8 cellular contexts compared by ENCODE assay signal in the genomic region with DNA sequence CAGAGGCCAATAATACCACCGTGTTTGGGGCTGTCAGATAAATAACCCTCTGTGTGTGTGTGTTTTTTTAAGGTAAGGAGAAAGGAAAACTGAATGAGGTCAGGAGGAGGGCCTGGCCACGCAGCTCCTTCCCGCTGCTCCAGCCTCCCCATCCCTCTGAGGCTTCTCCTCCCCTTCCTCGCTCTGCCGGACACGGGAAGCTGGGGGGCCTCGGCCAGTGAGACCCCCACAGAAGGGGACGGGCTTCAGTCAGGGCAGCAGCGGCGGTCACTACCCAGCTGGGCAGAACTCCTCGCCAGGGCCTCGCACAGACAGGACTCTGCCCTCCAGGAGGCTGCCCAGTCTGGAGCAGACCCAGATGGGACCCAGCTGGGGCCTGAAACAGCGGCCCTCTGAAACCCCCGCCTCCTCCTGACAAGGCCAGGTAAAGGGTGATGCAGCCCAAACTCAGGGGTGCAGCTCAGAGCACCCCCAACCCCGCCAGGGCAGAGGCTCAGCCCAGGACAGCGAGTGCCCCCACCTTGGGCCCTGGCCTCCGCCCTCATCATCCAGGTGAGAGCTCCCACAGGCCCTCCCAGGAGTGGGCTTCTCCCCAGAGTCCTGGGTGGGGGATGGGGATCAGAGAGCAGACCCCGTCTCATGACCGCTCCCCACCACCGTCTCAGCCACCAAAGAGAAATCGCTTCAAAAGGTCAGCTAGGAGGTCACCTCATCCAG. TPM values are rescaled to one million over a fixed set of nuclear protein-coding genes. Genes with fewer than 3 reads are reported as not detected.
A peak's percentile ranks its signal among the peaks of the same experiment; 100 is the strongest.
DNase-seq lines count a peak whose midpoint lies in the region; ATAC-seq and TF ChIP-seq lines count a peak whose summit lies in the region.

No MANE protein-coding gene starts in this region.

- no peaks in the 10 kb centered on the region for H3K36me3 Mint-ChIP-seq in activated T-cell treated with anti-CD3 and anti-CD28 coated beads, Interleukin-2, amount 50 U/mL, for 72 hours (ENCODE audit: insufficient read depth in 2 of 2)

- intact Hi-C loops in lower lobe of right lung (cut with DNase I): no loop called here
- intact Hi-C loops in prostate gland (cut with DNase I): no loop called here

- H3K4me3 ChIP-seq in cardiac fibroblast (replicated peaks in 1 of 2; ENCODE audit: low read depth in 2 of 2, low read length in 2 of 2): peak overlapping the region; percentile 23 to 26
- peak overlapping the region; percentile 48 for H3K4me3 ChIP-seq in lower lobe of right lung
- peak overlapping the region in 3 of 4 donors; percentile 14 to 36 (median 19) for H3K4me3 ChIP-seq in tibial nerve
- H3K4me3 ChIP-seq in prostate gland: no peak overlapping the region

- TF ChIP-seq POLR2A in tibial nerve (IDR thresholded peaks at IDR 0.05) (no peak), prostate gland (IDR thresholded peaks at IDR 0.05) (no peak)

- TF ChIP-seq EP300 in tibial nerve (IDR thresholded peaks at IDR 0.05): no peak

- WGBS in tibial nerve, 2 donors: 29 to 48% methylated on average over 14 to 18 of the region's 21 CpGs
- WGBS in prostate gland: 48% methylated on average over 15 of the region's 21 CpGs

- no peak for DNase-seq in activated T-cell treated with anti-CD3 and anti-CD28 coated beads, Interleukin-2, amount 50 U/mL, for 72 hours
- DNase-seq in activated T-cell treated with anti-CD3 and anti-CD28 coated beads for 4 hours (no peak), cardiac fibroblast (ENCODE audit: low read depth in 2 of 2) (no peak), lower lobe of right lung (no peak), tibial nerve (ENCODE audit: low spot score in 2 of 2) (no peak), SKM-1 (lab: John Stamatoyannopoulos, UW; ENCODE audit: unreplicated experiment) (no peak), prostate gland (ENCODE audit: low spot score) (no peak)

- H3K27me3 Mint-ChIP-seq in activated T-cell treated with anti-CD3 and anti-CD28 coated beads, Interleukin-2, amount 50 U/mL, for 72 hours (ENCODE audit: low read depth): peaks cover 26% of the 10 kb centered on the region

- ATAC-seq in activated T-cell treated with anti-CD3 and anti-CD28 coated beads, Interleukin-2, amount 50 U/mL, for 72 hours (replicated peaks in 1 of 2): peak; percentile 17 to 22
- peak in 1 of 2 donors; percentile 47 for ATAC-seq in lower lobe of right lung
- no peak for ATAC-seq in GM18502 (IDR thresholded peaks at IDR 0.05; ENCODE audit: poor library complexity, unreplicated experiment)

- H3K9me3 ChIP-seq in lower lobe of right lung (no peaks in the 10 kb centered on the region), tibial nerve (no peaks in the 10 kb centered on the region), prostate gland (no peaks in the 10 kb centered on the region)

- H3K27me3 ChIP-seq in lower lobe of right lung (ENCODE audit: low read depth): peaks cover 56% of the 10 kb centered on the region
- peaks cover 0 to 68% of the 10 kb centered on the region in 2 donors for H3K27me3 ChIP-seq in tibial nerve
- no peaks in the 10 kb centered on the region for H3K27me3 ChIP-seq in prostate gland (replicated peaks; ENCODE audit: insufficient read depth)

- H3K27ac ChIP-seq in lower lobe of right lung (no peak overlapping the region), tibial nerve (no peak overlapping the region), prostate gland (no peak overlapping the region)

- peaks cover 22% of the 10 kb centered on the region for H3K4me1 ChIP-seq in lower lobe of right lung
- H3K4me1 ChIP-seq in tibial nerve: peaks cover 0 to 25% (median 7%) of the 10 kb centered on the region in 4 donors
- no peaks in the 10 kb centered on the region for H3K4me1 ChIP-seq in prostate gland (replicated peaks)

- peak overlapping the region; percentile 57 to 67 for H3K4me3 Mint-ChIP-seq in activated T-cell treated with anti-CD3 and anti-CD28 coated beads, Interleukin-2, amount 50 U/mL, for 72 hours

- no peaks in the 10 kb centered on the region for H3K36me3 ChIP-seq in lower lobe of right lung
- H3K36me3 ChIP-seq in tibial nerve: no peaks in the 10 kb centered on the region
- no peaks in the 10 kb centered on the region for H3K36me3 ChIP-seq in prostate gland

- peaks cover 0 to 3% of the 10 kb centered on the region in 2 donors for H3K9me3 Mint-ChIP-seq in activated T-cell treated with anti-CD3 and anti-CD28 coated beads, Interleukin-2, amount 50 U/mL, for 72 hours

- H3K4me1 Mint-ChIP-seq in activated T-cell treated with anti-CD3 and anti-CD28 coated beads, Interleukin-2, amount 50 U/mL, for 72 hours (ENCODE audit: low read depth): no peaks in the 10 kb centered on the region

- no peak overlapping the region for H3K27ac Mint-ChIP-seq in activated T-cell treated with anti-CD3 and anti-CD28 coated beads, Interleukin-2, amount 50 U/mL, for 72 hours

- TF ChIP-seq CTCF in cardiac fibroblast (IDR thresholded peaks at IDR 0.05; ENCODE audit: low read depth, low read length) (no peak), lower lobe of right lung (IDR thresholded peaks at IDR 0.05) (peak; percentile 41), tibial nerve (IDR thresholded peaks at IDR 0.05) (peak in 1 of 5 experiments; percentile 28), prostate gland (IDR thresholded peaks at IDR 0.05) (no peak)

RNA-seq across cellular contexts. Expression of a gene that starts 2.3 kb away (rescaled TPM):
- 1 to 10 TPM in 1 of 2 donors, under 1 TPM in 1; 0.94 to 8.3 TPM for total RNA-seq in activated T-cell treated with anti-CD3 and anti-CD28 coated beads, Interleukin-2, amount 50 U/mL, for 72 hours
- total RNA-seq in lower lobe of right lung (0.77 TPM), tibial nerve (not detected), prostate gland (10 to 100 TPM; 13.4 to 20.9 TPM)

RNA-seq across cellular contexts. Expression of a gene that starts 24.0 kb away (rescaled TPM):
- 100 to 1,000 TPM in 1 of 2 donors, 10 to 100 TPM in 1; 91.0 to 130 TPM for total RNA-seq in activated T-cell treated with anti-CD3 and anti-CD28 coated beads, Interleukin-2, amount 50 U/mL, for 72 hours
- total RNA-seq in lower lobe of right lung (305 TPM), tibial nerve (100 to 1,000 TPM in 3 of 4 donors, 10 to 100 TPM in 1; 59.0 to 165 (median 119) TPM), prostate gland (100 to 1,000 TPM; 602 to 609 TPM)

RNA-seq across cellular contexts. Expression of a gene that starts 24.1 kb away (rescaled TPM):
- total RNA-seq in activated T-cell treated with anti-CD3 and anti-CD28 coated beads, Interleukin-2, amount 50 U/mL, for 72 hours: under 1 TPM; 0.44 to 0.65 TPM
- not detected for total RNA-seq in lower lobe of right lung
- not detected for total RNA-seq in tibial nerve
- 10 to 100 TPM in 1 of 2 donors, under 1 TPM in 1; 0.46 to 35.6 TPM for total RNA-seq in prostate gland

RNA-seq across cellular contexts. Expression of a gene that starts 40.6 kb away (rescaled TPM):
- total RNA-seq in activated T-cell treated with anti-CD3 and anti-CD28 coated beads, Interleukin-2, amount 50 U/mL, for 72 hours: 1 to 10 TPM in 1 of 2 donors, under 1 TPM in 1; 0.97 to 1.2 TPM
- total RNA-seq in lower lobe of right lung (4.2 TPM), tibial nerve (under 1 TPM in 2 of 4 donors, not detected in 2; 0.21 to 0.90 TPM), prostate gland (1 to 10 TPM in 1 of 2 donors, under 1 TPM in 1; 0.77 to 1.1 TPM)

RNA-seq across cellular contexts. Expression of a gene that starts 51.0 kb away (rescaled TPM):
- total RNA-seq in activated T-cell treated with anti-CD3 and anti-CD28 coated beads, Interleukin-2, amount 50 U/mL, for 72 hours: not detected
- total RNA-seq in lower lobe of right lung (not detected), tibial nerve (not detected), prostate gland (1 to 10 TPM in 1 of 2 donors, under 1 TPM in 1; 0.34 to 1.6 TPM)

Comparison
In these comparisons a context has a peak if more than half of its experiments do, and no peak if none do; other contexts are left out.
1. H3K4me3 ChIP-seq: peak in cardiac fibroblast (2 of 2), lower lobe of right lung (single experiment) and tibial nerve (3 of 4); none in prostate gland (0 of 2).